8 cellular contexts compared by ENCODE assay signal in the genomic region with DNA sequence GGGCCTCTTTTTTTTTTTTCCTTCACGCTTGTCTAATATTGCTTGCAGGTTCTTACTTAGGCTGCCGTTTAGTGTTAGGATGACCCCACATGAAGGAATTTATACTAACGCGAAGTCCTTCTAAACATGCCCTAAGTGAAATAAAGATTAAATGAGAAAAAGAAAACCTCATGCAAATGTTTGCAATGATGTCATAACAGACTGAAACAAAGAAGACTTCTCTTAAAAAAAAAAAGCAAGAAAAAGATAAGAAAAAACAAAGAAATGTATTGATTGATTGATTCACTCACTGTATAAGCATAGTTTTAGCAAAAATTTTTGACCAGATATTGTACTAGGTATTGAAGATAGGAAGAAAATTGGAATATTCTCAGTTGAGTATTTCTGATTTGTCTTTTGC.
"Had no signal": no experiment of that assay in that cellular context is flagged by ENCODE, and none has a peak within 500 bp of the region (broad histone marks: within the 10 kb centered on the region; RNA-seq: fewer than 3 reads in every experiment).

No MANE protein-coding gene starts in this region.

- H3K4me3 ChIP-seq: GM12878 had no signal

- ATAC-seq: GM12878 had no signal

- DNase-seq: GDM1, GF-D8 had no signal

- FAIRE-seq: G401.6, GM12878, GM12891, GM12892, GM18507, GM19239 had no signal
